ENCODE assay signal across 24 cellular contexts in the genomic region with DNA sequence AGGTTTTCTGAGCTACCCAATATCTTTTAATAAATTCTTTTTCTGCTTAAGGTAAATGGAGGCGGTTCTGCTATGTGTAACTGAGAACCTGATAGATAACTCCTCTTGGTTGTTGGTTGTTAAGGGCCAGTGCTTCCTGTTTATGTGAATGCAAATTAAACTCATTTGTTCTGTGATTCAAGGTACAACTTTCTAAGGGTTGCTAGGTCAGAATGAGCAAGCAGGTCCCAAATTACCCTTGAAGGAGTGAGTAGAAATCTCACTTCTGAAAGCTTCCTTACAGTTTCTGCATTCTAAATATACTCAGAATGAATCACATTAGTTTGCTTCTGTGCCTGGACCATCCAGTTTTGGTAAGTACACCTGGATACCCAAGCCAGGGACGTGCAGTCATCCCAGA. TPM values are rescaled to one million over a fixed set of nuclear protein-coding genes. Genes with fewer than 3 reads are reported as not detected.
A peak's percentile ranks its signal among the peaks of the same experiment; 100 is the strongest.
DNase-seq lines count a peak whose midpoint lies in the region; ATAC-seq, FAIRE-seq and TF ChIP-seq lines count a peak whose summit lies in the region.
"Had no signal": no experiment of that assay in that cellular context is flagged by ENCODE, and none has a peak within 500 bp of the region (broad histone marks: within the 10 kb centered on the region; RNA-seq: fewer than 3 reads in every experiment).

No MANE protein-coding gene starts in this region.

- DNase-seq in kidney (no peak), nephron progenitor cell (no peak)
- DNase-seq in natural killer cell treated with Interleukin-12 subunit alpha and Interleukin-12 subunit beta and Interleukin-15 and Interleukin-18, amount 100 ng/mL, for 72 hours (ENCODE audit: low spot score): no peak
- DNase-seq: activated B cell treated with CpG ODN at 0.5 μM for 24 hours; activated CD8-positive, alpha-beta T cell treated with anti-CD3 and anti-CD28 coated beads, Interleukin-2, amount 10 ng/mL, durations not matched to agents 7 days and 5 days; activated T-cell treated with anti-CD3 and anti-CD28 coated beads, Interleukin-2, amount 50 U/mL, for 48 hours; effector CD8-positive, alpha-beta T cell; naive thymus-derived CD8-positive, alpha-beta T cell; NCI-H1417 treated with DMSO at 0.1 percent for 48 hours; NCI-H526; pancreas; sigmoid colon; stimulated activated naive B cell treated with anti-CD40 and anti-IgM and Interleukin-4, amounts not matched to agents 10 μg/mL and 1 μg/mL and 100 μg/mL, for 72 hours had no signal

- no peak overlapping the region for H3K4me3 ChIP-seq in kidney (ENCODE audit: low read length in 2 of 2)
- H3K4me3 ChIP-seq: esophagus muscularis mucosa, gastroesophageal sphincter, pancreas, sigmoid colon had no signal

- no peaks in the 10 kb centered on the region for H3K4me1 ChIP-seq in kidney (ENCODE audit: control insufficient read depth in 1 of 2, insufficient read depth in 1 of 2, low read depth in 1 of 2, low read length in 2 of 2)
- H3K4me1 ChIP-seq: esophagus muscularis mucosa, gastroesophageal sphincter, pancreas, sigmoid colon had no signal

- H3K27ac ChIP-seq in kidney (ENCODE audit: low read depth in 2 of 2, low read length in 2 of 2): no peak overlapping the region
- H3K27ac ChIP-seq: esophagus muscularis mucosa, gastroesophageal sphincter, pancreas, sigmoid colon had no signal

- no peaks in the 10 kb centered on the region for H3K36me3 Mint-ChIP-seq in natural killer cell treated with Interleukin-12 subunit alpha and Interleukin-12 subunit beta and Interleukin-15 and Interleukin-18, amount 100 ng/mL, for 72 hours
- no peaks in the 10 kb centered on the region for H3K36me3 Mint-ChIP-seq in nephron progenitor cell (ENCODE audit: low read depth)
- H3K36me3 Mint-ChIP-seq: activated naive CD4-positive, alpha-beta T cell treated with anti-CD3 and anti-CD28 coated beads, Interleukin-2, amount 50 U/mL, for 72 hours; CD14-positive monocyte; naive thymus-derived CD8-positive, alpha-beta T cell; stimulated activated naive B cell treated with anti-CD40 and anti-IgM and Interleukin-4, amounts not matched to agents 10 μg/mL and 1 μg/mL and 100 μg/mL, for 72 hours had no signal

- H3K27ac Mint-ChIP-seq in natural killer cell treated with Interleukin-12 subunit alpha and Interleukin-12 subunit beta and Interleukin-15 and Interleukin-18, amount 100 ng/mL, for 72 hours: no peak overlapping the region
- no peak overlapping the region for H3K27ac Mint-ChIP-seq in nephron progenitor cell
- H3K27ac Mint-ChIP-seq: activated B cell treated with CpG ODN at 0.5 μM for 24 hours; activated CD8-positive, alpha-beta T cell treated with anti-CD3 and anti-CD28 coated beads, Interleukin-2, amount 10 ng/mL, durations not matched to agents 7 days and 5 days; activated naive CD4-positive, alpha-beta T cell treated with anti-CD3 and anti-CD28 coated beads, Interleukin-2, amount 50 U/mL, for 72 hours; CD14-positive monocyte; naive thymus-derived CD8-positive, alpha-beta T cell; stimulated activated naive B cell treated with anti-CD40 and anti-IgM and Interleukin-4, amounts not matched to agents 10 μg/mL and 1 μg/mL and 100 μg/mL, for 72 hours; T-helper 1 cell treated with Interleukin-12 subunit alpha and Interleukin-12 subunit beta and Interleukin-4 antibody, amounts not matched to agents 30 μg/mL and 1 μg/mL, for 36 hours had no signal

- H3K36me3 ChIP-seq in kidney (ENCODE audit: control insufficient read depth in 1 of 2, insufficient read depth in 2 of 2, low read length in 2 of 2): no peaks in the 10 kb centered on the region
- H3K36me3 ChIP-seq: esophagus muscularis mucosa, gastroesophageal sphincter, pancreas, sigmoid colon had no signal

- H3K27me3 Mint-ChIP-seq in natural killer cell treated with Interleukin-12 subunit alpha and Interleukin-12 subunit beta and Interleukin-15 and Interleukin-18, amount 100 ng/mL, for 72 hours: peaks cover 15 to 24% of the 10 kb centered on the region in 2 donors
- H3K27me3 Mint-ChIP-seq in nephron progenitor cell (ENCODE audit: low read depth, poor library complexity): no peaks in the 10 kb centered on the region

- intact Hi-C loops in kidney (cut with DNase I): no loop called here

- TF ChIP-seq CTCF in kidney (IDR thresholded peaks at IDR 0.05; ENCODE audit: borderline replicate concordance, extremely low read depth, insufficient read depth) (no peak), nephron progenitor cell (IDR thresholded peaks at IDR 0.05) (no peak)

- ATAC-seq in GM18868 (IDR thresholded peaks at IDR 0.05; ENCODE audit: unreplicated experiment): peak; percentile 56
- ATAC-seq in GM21526 (IDR thresholded peaks at IDR 0.05; ENCODE audit: low FRiP score, unreplicated experiment): peak; percentile 52
- peak; percentile 59 for ATAC-seq in HG02885 (IDR thresholded peaks at IDR 0.05; ENCODE audit: poor library complexity, unreplicated experiment)
- peak; percentile 45 for ATAC-seq in HG03521 (IDR thresholded peaks at IDR 0.05; ENCODE audit: unreplicated experiment)
- no peak for ATAC-seq in natural killer cell treated with Interleukin-12 subunit alpha and Interleukin-12 subunit beta and Interleukin-15 and Interleukin-18, amount 100 ng/mL, for 72 hours
- no peak for ATAC-seq in GM19035 (IDR thresholded peaks at IDR 0.05; ENCODE audit: unreplicated experiment)
- ATAC-seq: activated CD8-positive, alpha-beta T cell treated with anti-CD3 and anti-CD28 coated beads, Interleukin-2, amount 10 ng/mL, durations not matched to agents 7 days and 5 days; gastroesophageal sphincter; HepG2; naive thymus-derived CD8-positive, alpha-beta T cell; pancreas; stimulated activated naive B cell treated with anti-CD40 and anti-IgM and Interleukin-4, amounts not matched to agents 10 μg/mL and 1 μg/mL and 100 μg/mL, for 72 hours had no signal

- H3K9me3 ChIP-seq in kidney (ENCODE audit: control insufficient read depth in 1 of 2, low read length in 2 of 2): no peaks in the 10 kb centered on the region
- H3K9me3 ChIP-seq: esophagus muscularis mucosa, gastroesophageal sphincter, pancreas, sigmoid colon had no signal

- H3K4me1 Mint-ChIP-seq in natural killer cell treated with Interleukin-12 subunit alpha and Interleukin-12 subunit beta and Interleukin-15 and Interleukin-18, amount 100 ng/mL, for 72 hours (ENCODE audit: low read depth in 2 of 2): no peaks in the 10 kb centered on the region
- H3K4me1 Mint-ChIP-seq in nephron progenitor cell: peaks cover 5% of the 10 kb centered on the region
- H3K4me1 Mint-ChIP-seq: activated B cell treated with CpG ODN at 0.5 μM for 24 hours; CD14-positive monocyte; naive thymus-derived CD8-positive, alpha-beta T cell; stimulated activated naive B cell treated with anti-CD40 and anti-IgM and Interleukin-4, amounts not matched to agents 10 μg/mL and 1 μg/mL and 100 μg/mL, for 72 hours had no signal

- no peak overlapping the region for H3K9ac ChIP-seq in kidney (ENCODE audit: low read length in 2 of 2)

- H3K9me3 Mint-ChIP-seq in natural killer cell treated with Interleukin-12 subunit alpha and Interleukin-12 subunit beta and Interleukin-15 and Interleukin-18, amount 100 ng/mL, for 72 hours: no peaks in the 10 kb centered on the region
- no peaks in the 10 kb centered on the region for H3K9me3 Mint-ChIP-seq in nephron progenitor cell
- H3K9me3 Mint-ChIP-seq: activated B cell treated with CpG ODN at 0.5 μM for 24 hours; activated naive CD4-positive, alpha-beta T cell treated with anti-CD3 and anti-CD28 coated beads, Interleukin-2, amount 50 U/mL, for 72 hours; T-helper 1 cell treated with Interleukin-12 subunit alpha and Interleukin-12 subunit beta and Interleukin-4 antibody, amounts not matched to agents 30 μg/mL and 1 μg/mL, for 36 hours had no signal

- no peak overlapping the region for H3K4me3 Mint-ChIP-seq in natural killer cell treated with Interleukin-12 subunit alpha and Interleukin-12 subunit beta and Interleukin-15 and Interleukin-18, amount 100 ng/mL, for 72 hours
- H3K4me3 Mint-ChIP-seq in nephron progenitor cell: no peak overlapping the region
- H3K4me3 Mint-ChIP-seq: activated B cell treated with CpG ODN at 0.5 μM for 24 hours; activated CD8-positive, alpha-beta T cell treated with anti-CD3 and anti-CD28 coated beads, Interleukin-2, amount 10 ng/mL, durations not matched to agents 7 days and 5 days; CD14-positive monocyte; naive thymus-derived CD8-positive, alpha-beta T cell; stimulated activated naive B cell treated with anti-CD40 and anti-IgM and Interleukin-4, amounts not matched to agents 10 μg/mL and 1 μg/mL and 100 μg/mL, for 72 hours; T-helper 1 cell treated with Interleukin-12 subunit alpha and Interleukin-12 subunit beta and Interleukin-4 antibody, amounts not matched to agents 30 μg/mL and 1 μg/mL, for 36 hours had no signal

- FAIRE-seq in kidney (lab: Jason Lieb, UNC): no peak
- FAIRE-seq: HepG2, pancreas had no signal

RNA-seq across cellular contexts. Expression of a gene that starts 15.5 kb away (rescaled TPM):
- 1.4 TPM for total RNA-seq in kidney
- 1.4 TPM for polyA plus RNA-seq in kidney (ENCODE audit: insufficient read depth, low read depth, low replicate concordance)
- under 1 TPM in 1 of 2 donors, not detected in 1; 0.47 TPM for total RNA-seq in natural killer cell treated with Interleukin-12 subunit alpha and Interleukin-12 subunit beta and Interleukin-15 and Interleukin-18, amount 100 ng/mL, for 72 hours
- polyA plus RNA-seq: CD14-positive monocyte had no signal

Comparison
In these comparisons a context has a peak if more than half of its experiments do, and no peak if none do; other contexts are left out.
1. ATAC-seq: peak in GM18868 (single experiment), GM21526 (single experiment), HG02885 (single experiment) and HG03521 (single experiment); none in natural killer cell treated with Interleukin-12 subunit alpha and Interleukin-12 subunit beta and Interleukin-15 and Interleukin-18, amount 100 ng/mL, for 72 hours (0 of 2) and GM19035 (single experiment).